Comparison of ENCODE assay signal across 10 cellular contexts in the genomic region with DNA sequence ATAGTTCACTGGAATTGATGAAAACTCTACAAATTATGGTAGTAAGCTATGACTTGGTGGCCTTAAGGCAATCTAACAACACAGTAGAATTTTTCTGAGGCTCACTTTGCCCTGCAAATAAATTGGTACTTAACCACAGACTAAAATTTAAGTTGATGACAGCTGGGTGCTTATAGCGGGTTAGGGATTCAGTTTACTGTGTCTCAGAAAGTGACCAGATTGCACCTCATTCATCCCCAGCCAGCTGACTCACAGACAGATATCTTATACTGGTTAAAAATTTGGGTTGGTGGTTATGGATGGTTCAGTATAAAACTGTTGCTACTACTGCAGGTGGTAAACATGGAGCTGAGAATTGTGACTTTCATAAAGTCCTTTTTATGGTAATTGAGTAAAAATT. TPM values are rescaled to one million over a fixed set of nuclear protein-coding genes. Genes with fewer than 3 reads are reported as not detected.
DNase-seq lines count a peak whose midpoint lies in the region; ATAC-seq, FAIRE-seq and TF ChIP-seq lines count a peak whose summit lies in the region.
"Had no signal": no experiment of that assay in that cellular context is flagged by ENCODE, and none has a peak within 500 bp of the region (broad histone marks: within the 10 kb centered on the region; RNA-seq: fewer than 3 reads in every experiment).

No MANE protein-coding gene starts in this region.

- no peak overlapping the region for H2AFZ ChIP-seq in endothelial cell of umbilical vein (ENCODE audit: low read depth, low read length)

- peak; percentile 2 for TF ChIP-seq POLR2A in endothelial cell of umbilical vein (IDR thresholded peaks at IDR 0.05; ENCODE audit: low read depth, low read length)

- H3K27ac ChIP-seq in Panc1 (ENCODE audit: low read length) (peak overlapping the region; percentile 97), endothelial cell of umbilical vein (ENCODE audit: insufficient read depth, low read depth, low read length) (peak overlapping the region; percentile 21), caudate nucleus (ENCODE audit: low read depth, low read length) (no peak overlapping the region), kidney (ENCODE audit: low read depth in 2 of 2, low read length in 2 of 2) (no peak overlapping the region)

- H3K9me3 ChIP-seq in Panc1 (ENCODE audit: control insufficient read depth, insufficient read depth, low read depth, low read length) (no peaks in the 10 kb centered on the region), endothelial cell of umbilical vein (replicated peaks; ENCODE audit: control insufficient read depth, insufficient read depth, low read length) (no peaks in the 10 kb centered on the region), kidney (ENCODE audit: control insufficient read depth in 1 of 2, low read length in 2 of 2) (no peaks in the 10 kb centered on the region)

- no peaks in the 10 kb centered on the region for H3K9me1 ChIP-seq in endothelial cell of umbilical vein (replicated peaks; ENCODE audit: control insufficient read depth, extremely low read depth, insufficient read depth, low read length)

- TF ChIP-seq CTCF in Panc1 (IDR thresholded peaks at IDR 0.05) (no peak), endothelial cell of umbilical vein (IDR thresholded peaks at IDR 0.05; ENCODE audit: extremely low read depth in 1 of 2, insufficient read depth in 1 of 2, low read depth in 1 of 2, low read length in 2 of 2) (no peak), type B pancreatic cell (conservative IDR thresholded peaks at IDR 0.05) (no peak), kidney (IDR thresholded peaks at IDR 0.05; ENCODE audit: borderline replicate concordance, extremely low read depth, insufficient read depth) (no peak)

- no peaks in the 10 kb centered on the region for H4K20me1 ChIP-seq in endothelial cell of umbilical vein (replicated peaks; ENCODE audit: control insufficient read depth, extremely low read depth, insufficient read depth, low read length)

- DNase-seq in stimulated activated naive CD8-positive, alpha-beta T cell treated with anti-CD3 and anti-CD28 coated beads, Interleukin-15, Interleukin-2, amounts not matched to agents 100 U/mL and 50 U/mL, for 24 hours: no peak
- DNase-seq in Panc1 (ENCODE audit: low read depth, low spot score) (no peak), endothelial cell of umbilical vein (ENCODE audit: low read depth, low spot score) (no peak), type B pancreatic cell (ENCODE audit: extremely low spot score, unreplicated experiment) (no peak), caudate nucleus (lab: John Stamatoyannopoulos, UW) (no peak), kidney (no peak)
- DNase-seq: H7 had no signal

- CTCF ChIA-PET in Panc1 (lab: Charles Lee) (no interaction called here), endothelial cell of umbilical vein (lab: Charles Lee) (interaction anchor here (0.9 to 1.3 kb wide), 3 partner anchors 35 to 235 kb away, joined by 3 to 5 read pairs (median 5); no protein-coding TSS in a partner anchor)

- in situ Hi-C loops in Panc1 (cut with HindIII; ENCODE audit: low pct_unique_long_range_greater_than_20kb, low sequenced_read_pairs): no loop called here

- H3K4me1 ChIP-seq in Panc1 (ENCODE audit: control insufficient read depth, insufficient read depth, low read length): peaks cover 26% of the 10 kb centered on the region
- H3K4me1 ChIP-seq in endothelial cell of umbilical vein (ENCODE audit: control insufficient read depth, extremely low read depth, insufficient read depth, low read length): peaks cover 38% of the 10 kb centered on the region
- peaks cover 6 to 7% of the 10 kb centered on the region in 2 donors for H3K4me1 ChIP-seq in kidney (ENCODE audit: control insufficient read depth in 1 of 2, insufficient read depth in 1 of 2, low read depth in 1 of 2, low read length in 2 of 2)

- H3K4me3 ChIP-seq in Panc1 (ENCODE audit: low read depth in 2 of 2, low read length in 2 of 2) (peak overlapping the region; percentile 80 to 92), endothelial cell of umbilical vein (replicated peaks in 1 of 3; ENCODE audit: insufficient read depth in 1 of 3, low read depth in 1 of 3, low read length in 3 of 3) (peak overlapping the region; percentile 5 to 98 (median 97)), kidney (ENCODE audit: low read length in 2 of 2) (no peak overlapping the region)

- peak overlapping the region; percentile 94 for H3K9ac ChIP-seq in endothelial cell of umbilical vein (replicated peaks; ENCODE audit: extremely low read depth, insufficient read depth, low read length)
- no peak overlapping the region for H3K9ac ChIP-seq in kidney (ENCODE audit: low read length in 2 of 2)

- peak overlapping the region; percentile 94 for H3K4me3 Mint-ChIP-seq in stimulated activated naive CD8-positive, alpha-beta T cell treated with anti-CD3 and anti-CD28 coated beads, Interleukin-15, Interleukin-2, amounts not matched to agents 100 ng/mL and 50 ng/mL, for 24 hours
- H3K4me3 Mint-ChIP-seq in type B pancreatic cell: peak overlapping the region; percentile 99

- BruUV-seq in Panc1 (replicated peaks; lab: Mats Ljungman, UMichigan): no TSS peak
- no TSS peak for BruUV-seq in endothelial cell of umbilical vein (replicated peaks; lab: Mats Ljungman, UMichigan)

- peak overlapping the region; percentile 97 for H3K4me2 ChIP-seq in endothelial cell of umbilical vein (ENCODE audit: insufficient read depth, low read length)

- H3K36me3 Mint-ChIP-seq in stimulated activated naive CD8-positive, alpha-beta T cell treated with anti-CD3 and anti-CD28 coated beads, Interleukin-15, Interleukin-2, amounts not matched to agents 100 ng/mL and 50 ng/mL, for 24 hours (ENCODE audit: low read depth): peaks cover 76% of the 10 kb centered on the region
- H3K36me3 Mint-ChIP-seq in type B pancreatic cell: peaks cover 20% of the 10 kb centered on the region

- no peak for ATAC-seq in stimulated activated naive CD8-positive, alpha-beta T cell treated with anti-CD3 and anti-CD28 coated beads, Interleukin-15, Interleukin-2, amounts not matched to agents 100 U/mL and 50 U/mL, for 24 hours
- ATAC-seq in Panc1: no peak
- no peak for ATAC-seq in GM18867 (IDR thresholded peaks at IDR 0.05; ENCODE audit: unreplicated experiment)

- peaks cover 46% of the 10 kb centered on the region for H3K36me3 ChIP-seq in Panc1 (ENCODE audit: control insufficient read depth, insufficient read depth, low read length)
- H3K36me3 ChIP-seq in endothelial cell of umbilical vein (ENCODE audit: control insufficient read depth in 2 of 2, extremely low read depth in 1 of 2, insufficient read depth in 2 of 2, low read length in 2 of 2): peaks cover 2 to 21% of the 10 kb centered on the region in 2 experiments
- no peaks in the 10 kb centered on the region for H3K36me3 ChIP-seq in kidney (ENCODE audit: control insufficient read depth in 1 of 2, insufficient read depth in 2 of 2, low read length in 2 of 2)

- POLR2A ChIA-PET in Panc1 (lab: Charles Lee): no interaction called here
- POLR2A ChIA-PET in endothelial cell of umbilical vein (lab: Charles Lee): no interaction called here

- dilution Hi-C loops in endothelial cell of umbilical vein (cut with MboI; ENCODE audit: extremely low pct_ligation_motif_present, low sequenced_read_pairs): no loop called here

- H3K9me3 Mint-ChIP-seq in stimulated activated naive CD8-positive, alpha-beta T cell treated with anti-CD3 and anti-CD28 coated beads, Interleukin-15, Interleukin-2, amounts not matched to agents 100 ng/mL and 50 ng/mL, for 24 hours: no peaks in the 10 kb centered on the region
- H3K9me3 Mint-ChIP-seq in type B pancreatic cell: no peaks in the 10 kb centered on the region

- H3K27ac Mint-ChIP-seq in stimulated activated naive CD8-positive, alpha-beta T cell treated with anti-CD3 and anti-CD28 coated beads, Interleukin-15, Interleukin-2, amounts not matched to agents 100 ng/mL and 50 ng/mL, for 24 hours: peak overlapping the region; percentile 42
- H3K27ac Mint-ChIP-seq in type B pancreatic cell: peak overlapping the region; percentile 91

- H3K79me2 ChIP-seq in endothelial cell of umbilical vein (ENCODE audit: control insufficient read depth, insufficient read depth, low read length): peaks cover 63% of the 10 kb centered on the region

- no peak for FAIRE-seq in endothelial cell of umbilical vein (lab: Jason Lieb, UNC)
- no peak for FAIRE-seq in kidney (lab: Jason Lieb, UNC)
- FAIRE-seq: frontal cortex had no signal

- no peaks in the 10 kb centered on the region for H3K27me3 Mint-ChIP-seq in stimulated activated naive CD8-positive, alpha-beta T cell treated with anti-CD3 and anti-CD28 coated beads, Interleukin-15, Interleukin-2, amounts not matched to agents 100 ng/mL and 50 ng/mL, for 24 hours
- peaks cover 6% of the 10 kb centered on the region for H3K27me3 Mint-ChIP-seq in type B pancreatic cell

- intact Hi-C loops in Panc1 (cut with micrococcal nuclease; ENCODE audit: unreplicated experiment) (no loop called here), endothelial cell of umbilical vein (cut with micrococcal nuclease) (loop anchor here (5.0 to 10.0 kb wide), 2 partner anchors 501 to 927 kb away; partner anchors contain the start of gene SPIN1), kidney (cut with DNase I) (no loop called here)

- H3K4me1 Mint-ChIP-seq in stimulated activated naive CD8-positive, alpha-beta T cell treated with anti-CD3 and anti-CD28 coated beads, Interleukin-15, Interleukin-2, amounts not matched to agents 100 ng/mL and 50 ng/mL, for 24 hours (ENCODE audit: low read depth): peaks cover 80% of the 10 kb centered on the region
- peaks cover 28% of the 10 kb centered on the region for H3K4me1 Mint-ChIP-seq in type B pancreatic cell (ENCODE audit: unreplicated experiment)

- H3K27me3 ChIP-seq in Panc1 (ENCODE audit: control insufficient read depth, insufficient read depth, low read length) (no peaks in the 10 kb centered on the region), endothelial cell of umbilical vein (ENCODE audit: control insufficient read depth in 2 of 2, insufficient read depth in 2 of 2, low read length in 2 of 2) (no peaks in the 10 kb centered on the region)

RNA-seq across cellular contexts. Expression of gene CKS2, which starts 2.8 kb away (rescaled TPM):
- total RNA-seq in Panc1 (2021; ENCODE audit: unreplicated experiment): 132 TPM
- 74.9 TPM for polyA plus RNA-seq in Panc1 (2012; ENCODE audit: insufficient read length)
- total RNA-seq in endothelial cell of umbilical vein: 149 and 153 TPM in 2 replicates
- polyA plus RNA-seq in endothelial cell of umbilical vein: 269 and 302 TPM in 2 replicates
- polyA plus RNA-seq in endothelial cell of umbilical vein (2011; cell fraction: cytosol; rRNA removed): 415 TPM in 2 replicates
- polyA plus RNA-seq in endothelial cell of umbilical vein (2011; cell fraction: nucleus; rRNA removed): 154 and 164 TPM in 2 replicates
- 219 and 459 TPM in 2 replicates for polyA plus RNA-seq in endothelial cell of umbilical vein (2012)
- polyA minus RNA-seq in endothelial cell of umbilical vein: 80.2 and 88.4 TPM in 2 replicates
- polyA minus RNA-seq in endothelial cell of umbilical vein (2011; cell fraction: cytosol; rRNA and poly(A)+ RNA removed): 155 TPM
- 19.5 and 25.2 TPM in 2 replicates for polyA minus RNA-seq in endothelial cell of umbilical vein (2011; cell fraction: nucleus; rRNA and poly(A)+ RNA removed)
- 56.3 and 115 TPM in 2 replicates for total RNA-seq in type B pancreatic cell (ENCODE audit: low replicate concordance)
- 7.0 TPM for total RNA-seq in kidney
- 72.8 TPM for polyA plus RNA-seq in kidney (ENCODE audit: insufficient read depth, low read depth, low replicate concordance)

RNA-seq across cellular contexts. Expression of gene SECISBP2, which starts 4.5 kb away (rescaled TPM):
- 17.7 TPM for total RNA-seq in Panc1 (2021; ENCODE audit: unreplicated experiment)
- 16.7 TPM for polyA plus RNA-seq in Panc1 (2012; ENCODE audit: insufficient read length)
- total RNA-seq in endothelial cell of umbilical vein: 34.1 and 36.3 TPM in 2 replicates
- polyA plus RNA-seq in endothelial cell of umbilical vein: 18.0 and 22.7 TPM in 2 replicates
- 23.6 TPM in 2 replicates for polyA plus RNA-seq in endothelial cell of umbilical vein (2011; cell fraction: cytosol; rRNA removed)
- polyA plus RNA-seq in endothelial cell of umbilical vein (2011; cell fraction: nucleus; rRNA removed): 94.9 and 107 TPM in 2 replicates
- polyA plus RNA-seq in endothelial cell of umbilical vein (2012): 19.6 and 21.6 TPM in 2 replicates
- polyA minus RNA-seq in endothelial cell of umbilical vein: 37.7 and 39.6 TPM in 2 replicates
- 17.7 TPM for polyA minus RNA-seq in endothelial cell of umbilical vein (2011; cell fraction: cytosol; rRNA and poly(A)+ RNA removed)
- polyA minus RNA-seq in endothelial cell of umbilical vein (2011; cell fraction: nucleus; rRNA and poly(A)+ RNA removed): 62.4 and 97.5 TPM in 2 replicates
- total RNA-seq in type B pancreatic cell (ENCODE audit: low replicate concordance): 47.1 and 49.6 TPM in 2 replicates
- 59.8 TPM for total RNA-seq in kidney
- polyA plus RNA-seq in kidney (ENCODE audit: insufficient read depth, low read depth, low replicate concordance): 27.0 TPM

Comparison
In these comparisons a context has a peak if more than half of its experiments do, and no peak if none do; other contexts are left out.
1. H3K27ac ChIP-seq: peak in Panc1 (single experiment) and endothelial cell of umbilical vein (single experiment); none in caudate nucleus (single experiment) and kidney (0 of 2).
2. H3K4me3 ChIP-seq: peak in Panc1 (2 of 2) and endothelial cell of umbilical vein (3 of 3); none in kidney (0 of 2).